In genomic region chr9:86730165-86730928, GRCh38 we compare ENCODE assay signal across 19 cellular contexts.
"Had no signal": no experiment of that assay in that cellular context is flagged by ENCODE, and none has a peak within 500 bp of the region (broad histone marks: within the 10 kb centered on the region; RNA-seq: fewer than 3 reads in every experiment).

No MANE protein-coding gene starts in this region.

- H3K27me3 ChIP-seq: brain microvascular endothelial cell, colonic mucosa, heart right ventricle, upper lobe of right lung had no signal

- H3K4me1 ChIP-seq: colonic mucosa, upper lobe of right lung had no signal

- H3K36me3 ChIP-seq: brain microvascular endothelial cell, colonic mucosa, gastrocnemius medialis, heart right ventricle, upper lobe of right lung had no signal

- FAIRE-seq: TTC549 had no signal

- ATAC-seq: activated CD8-positive, alpha-beta T cell treated with anti-CD3 and anti-CD28 coated beads for 36 hours; activated naive CD8-positive, alpha-beta T cell treated with anti-CD3 and anti-CD28 coated beads, Interleukin-2, amount 50 U/mL, for 24 hours; gastrocnemius medialis; heart right ventricle; natural killer cell; upper lobe of right lung had no signal

- H3K4me3 ChIP-seq: colonic mucosa, gastrocnemius medialis, heart right ventricle, upper lobe of right lung had no signal

- H3K27ac ChIP-seq: brain microvascular endothelial cell, colonic mucosa, heart right ventricle, upper lobe of right lung had no signal

- H3K9me3 ChIP-seq: colonic mucosa, gastrocnemius medialis, upper lobe of right lung had no signal

- DNase-seq: activated CD4-positive, alpha-beta T cell treated with anti-CD3 and anti-CD28 coated beads, Interleukin-2, amount 10 ng/mL, durations not matched to agents 24 days and 14 days; activated CD4-positive, CD25-positive, alpha-beta regulatory T cell; activated CD8-positive, alpha-beta T cell treated with anti-CD3 and anti-CD28 coated beads for 36 hours; activated naive CD4-positive, alpha-beta T cell treated with anti-CD3 and anti-CD28 coated beads for 36 hours; activated naive CD8-positive, alpha-beta T cell treated with anti-CD3 and anti-CD28 coated beads, Interleukin-2, amount 50 U/mL, for 24 hours; activated T-cell treated with anti-CD3 and anti-CD28 coated beads, Interleukin-2, amount 50 U/mL, for 24 hours; aorta; brain microvascular endothelial cell; colonic mucosa; gastrocnemius medialis; heart right ventricle; mesendoderm; natural killer cell; stimulated activated CD4-positive, alpha-beta T cell treated with anti-CD3 and anti-CD28 coated beads, Interleukin-12 subunit alpha, Interleukin-12 subunit beta, amount 100 ng/mL, for 4 hours; stimulated activated CD4-positive, alpha-beta T cell treated with anti-CD3 and anti-CD28 coated beads, Interleukin-1b, Interleukin-23, amount 100 ng/mL, for 48 hours; stimulated activated CD8-positive, alpha-beta memory T cell treated with anti-CD3 and anti-CD28 coated beads, Interleukin-4, amount 100 ng/mL, for 48 hours; stimulated activated naive CD4-positive, alpha-beta T cell; upper lobe of right lung had no signal
